12 cellular contexts compared by ENCODE assay signal in the genomic region with DNA sequence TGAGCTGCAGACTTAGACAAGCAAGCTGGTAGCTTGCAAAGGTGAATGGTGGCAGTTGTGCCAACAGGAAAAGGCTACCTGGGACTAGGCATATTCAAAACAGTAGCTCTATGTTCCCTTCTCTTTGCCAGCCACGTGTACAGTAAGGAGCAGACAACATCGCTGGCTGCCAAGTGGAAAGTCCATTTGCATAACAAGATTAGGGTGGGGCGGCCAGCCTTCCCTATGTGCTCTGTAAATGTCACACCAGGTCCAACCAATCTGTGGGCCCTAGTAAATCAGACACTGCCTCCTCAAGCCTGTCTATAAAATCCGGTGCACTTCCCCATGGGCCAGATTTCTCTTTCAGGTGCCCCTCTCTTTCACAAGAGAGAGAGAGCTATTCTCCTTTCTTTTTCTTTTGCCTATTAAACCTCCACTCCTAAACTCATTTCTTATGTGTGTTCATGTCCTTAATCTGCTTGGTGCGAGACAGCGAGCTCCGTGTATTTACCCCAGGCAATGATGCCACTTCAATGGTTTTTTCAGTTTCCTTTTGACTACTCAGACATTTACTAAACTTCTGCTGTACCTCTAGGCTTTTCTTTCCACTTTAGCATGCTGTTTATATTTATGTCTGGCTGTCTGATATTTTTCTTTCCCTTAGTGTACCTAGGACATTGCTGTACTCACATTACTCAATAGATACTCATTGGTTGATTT.
DNase-seq lines count a peak whose midpoint lies in the region; ATAC-seq and TF ChIP-seq lines count a peak whose summit lies in the region.
"Had no signal": no experiment of that assay in that cellular context is flagged by ENCODE, and none has a peak within 500 bp of the region (broad histone marks: within the 10 kb centered on the region; RNA-seq: fewer than 3 reads in every experiment).

No MANE protein-coding gene starts in this region.

- H3K9me3 ChIP-seq in mammary epithelial cell (replicated peaks; ENCODE audit: insufficient read depth, low read length) (no peaks in the 10 kb centered on the region), transverse colon (no peaks in the 10 kb centered on the region)
- H3K9me3 ChIP-seq: tibial nerve had no signal

- POLR2A ChIA-PET in MCF 10A (lab: Yijun Ruan, JAX): no interaction called here

- no peaks in the 10 kb centered on the region for H3K79me2 ChIP-seq in mammary epithelial cell (ENCODE audit: insufficient read depth, low read length)

- dilution Hi-C loops in mammary epithelial cell (cut with HindIII; ENCODE audit: low sequenced_read_pairs): no loop called here

- H3K9ac ChIP-seq in mammary epithelial cell (ENCODE audit: insufficient read depth, low read length): no peak overlapping the region

- TF ChIP-seq POLR2A in transverse colon (IDR thresholded peaks at IDR 0.05): no peak

- in situ Hi-C loops in mammary epithelial cell (cut with MboI; ENCODE audit: low sequenced_read_pairs in 2 of 2) (no loop called here), transverse colon (cut with MboI; ENCODE audit: low pct_ligation_motif_present in 1 of 4, low pct_unique_long_range_greater_than_20kb in 1 of 4, low sequenced_read_pairs in 3 of 4) (no loop called here)

- H3K27me3 ChIP-seq in mammary epithelial cell (ENCODE audit: insufficient read depth, low read length) (no peaks in the 10 kb centered on the region), transverse colon (no peaks in the 10 kb centered on the region)
- H3K27me3 ChIP-seq: tibial nerve had no signal

- H3K27ac Mint-ChIP-seq in MCF 10A (ENCODE audit: low read depth, unreplicated experiment): peak overlapping the region; percentile 57

- WGBS in mammary epithelial cell (ENCODE audit: low coverage, missing lambda C conversion rate): 58% methylated on average over 7 of the region's 7 CpGs
- WGBS in transverse colon (ENCODE audit: low coverage in 1 of 2), 2 donors: 40 to 50% methylated on average over 4 to 7 of the region's 7 CpGs

- no peak overlapping the region for H3K4me3 ChIP-seq in mammary epithelial cell (replicated peaks in 1 of 3; ENCODE audit: insufficient read depth in 1 of 3, low read depth in 2 of 3, low read length in 3 of 3)
- no peak overlapping the region for H3K4me3 ChIP-seq in transverse colon
- H3K4me3 ChIP-seq: tibial nerve had no signal

- H2AFZ ChIP-seq in mammary epithelial cell (ENCODE audit: low read depth, low read length): no peak overlapping the region

- BruUV-seq in MCF 10A (replicated peaks; lab: Mats Ljungman, UMichigan) (no TSS peak), mammary epithelial cell (replicated peaks; lab: Mats Ljungman, UMichigan) (no TSS peak)

- H3K36me3 Mint-ChIP-seq in MCF 10A (ENCODE audit: insufficient read depth, unreplicated experiment): no peaks in the 10 kb centered on the region

- H3K27ac ChIP-seq in mammary epithelial cell (ENCODE audit: insufficient read depth, low read depth, low read length) (no peak overlapping the region), transverse colon (peak overlapping the region in 3 of 4 donors; percentile 12 to 49 (median 43))
- H3K27ac ChIP-seq: tibial nerve had no signal

- no peaks in the 10 kb centered on the region for H3K9me3 Mint-ChIP-seq in MCF 10A (ENCODE audit: unreplicated experiment)

- no peak for TF ChIP-seq EP300 in transverse colon (IDR thresholded peaks at IDR 0.05; ENCODE audit: low read depth)

- intact Hi-C loops in MCF 10A (cut with micrococcal nuclease) (no loop called here), mammary epithelial cell (cut with micrococcal nuclease) (no loop called here), transverse colon (cut with DNase I; ENCODE audit: low total_unique reads) (no loop called here)

- peak; percentile 70 for ATAC-seq in HG03095 (IDR thresholded peaks at IDR 0.05; ENCODE audit: unreplicated experiment)
- ATAC-seq: left cardiac atrium had no signal

- peak; percentile 15 for DNase-seq in MCF 10A (ENCODE audit: unreplicated experiment)
- no peak for DNase-seq in mammary epithelial cell
- peak; percentile 44 for DNase-seq in astrocyte of the hippocampus (ENCODE audit: low read depth, low spot score)
- DNase-seq in transverse colon: peak; percentile 68
- no peak for DNase-seq in iPS-NIHi7 (ENCODE audit: extremely low spot score)
- no peak for DNase-seq in islet precursor cell
- no peak for DNase-seq in HUDEP-2 (lab: John Stamatoyannopoulos, UW; ENCODE audit: unreplicated experiment in 76 of 76)
- DNase-seq: activated CD4-positive, CD25-positive, alpha-beta regulatory T cell; activated effector memory CD4-positive, alpha-beta T cell treated with anti-CD3 and anti-CD28 coated beads, Interleukin-2, amount 50 U/mL, for 16 hours; left cardiac atrium had no signal

- peaks cover 9% of the 10 kb centered on the region for H3K4me1 Mint-ChIP-seq in MCF 10A (ENCODE audit: insufficient read depth, unreplicated experiment)

- no peak overlapping the region for H3K4me2 ChIP-seq in mammary epithelial cell (ENCODE audit: insufficient read depth, low read depth, low read length)

- TF ChIP-seq CTCF in MCF 10A (IDR thresholded peaks at IDR 0.05; ENCODE audit: unreplicated experiment): no peak
- no peak for TF ChIP-seq CTCF in mammary epithelial cell (conservative IDR thresholded peaks at IDR 0.05 in 1 of 2, IDR thresholded peaks at IDR 0.05 in 1 of 2; ENCODE audit: extremely low read depth in 1 of 2, insufficient read depth in 1 of 2, low read depth in 1 of 2, low read length in 2 of 2)
- no peak for TF ChIP-seq CTCF in transverse colon (IDR thresholded peaks at IDR 0.05)

- peak overlapping the region; percentile 6 for H3K4me3 Mint-ChIP-seq in MCF 10A (ENCODE audit: unreplicated experiment)

- no peaks in the 10 kb centered on the region for H4K20me1 ChIP-seq in mammary epithelial cell (ENCODE audit: insufficient read depth, low read length)

- no peaks in the 10 kb centered on the region for H3K36me3 ChIP-seq in mammary epithelial cell (ENCODE audit: insufficient read depth, low read length)
- no peaks in the 10 kb centered on the region for H3K36me3 ChIP-seq in transverse colon
- H3K36me3 ChIP-seq: tibial nerve had no signal

- H3K4me1 ChIP-seq in mammary epithelial cell (ENCODE audit: insufficient read depth, low read length) (no peaks in the 10 kb centered on the region), transverse colon (peaks cover 0 to 6% (median 0%) of the 10 kb centered on the region in 4 donors)
- H3K4me1 ChIP-seq: tibial nerve had no signal

- no peaks in the 10 kb centered on the region for H3K27me3 Mint-ChIP-seq in MCF 10A (ENCODE audit: insufficient read depth, unreplicated experiment)

- CTCF ChIA-PET in MCF 10A (lab: Yijun Ruan, JAX) (interaction anchor here (0.7 kb wide), 1 partner anchor 184 kb away, joined by 3 read pairs; no protein-coding TSS in a partner anchor), mammary epithelial cell (lab: Charles Lee; ENCODE audit: low non-redundant PET) (no interaction called here)

Comparison
In these comparisons a context has a peak if more than half of its experiments do, and no peak if none do; other contexts are left out.
1. DNase-seq: peak in MCF 10A (single experiment), astrocyte of the hippocampus (single experiment) and transverse colon (single experiment); none in mammary epithelial cell (single experiment), iPS-NIHi7 (single experiment), islet precursor cell (single experiment) and HUDEP-2 (0 of 76).